ENCODE assay signal across 11 cellular contexts in the genomic region with DNA sequence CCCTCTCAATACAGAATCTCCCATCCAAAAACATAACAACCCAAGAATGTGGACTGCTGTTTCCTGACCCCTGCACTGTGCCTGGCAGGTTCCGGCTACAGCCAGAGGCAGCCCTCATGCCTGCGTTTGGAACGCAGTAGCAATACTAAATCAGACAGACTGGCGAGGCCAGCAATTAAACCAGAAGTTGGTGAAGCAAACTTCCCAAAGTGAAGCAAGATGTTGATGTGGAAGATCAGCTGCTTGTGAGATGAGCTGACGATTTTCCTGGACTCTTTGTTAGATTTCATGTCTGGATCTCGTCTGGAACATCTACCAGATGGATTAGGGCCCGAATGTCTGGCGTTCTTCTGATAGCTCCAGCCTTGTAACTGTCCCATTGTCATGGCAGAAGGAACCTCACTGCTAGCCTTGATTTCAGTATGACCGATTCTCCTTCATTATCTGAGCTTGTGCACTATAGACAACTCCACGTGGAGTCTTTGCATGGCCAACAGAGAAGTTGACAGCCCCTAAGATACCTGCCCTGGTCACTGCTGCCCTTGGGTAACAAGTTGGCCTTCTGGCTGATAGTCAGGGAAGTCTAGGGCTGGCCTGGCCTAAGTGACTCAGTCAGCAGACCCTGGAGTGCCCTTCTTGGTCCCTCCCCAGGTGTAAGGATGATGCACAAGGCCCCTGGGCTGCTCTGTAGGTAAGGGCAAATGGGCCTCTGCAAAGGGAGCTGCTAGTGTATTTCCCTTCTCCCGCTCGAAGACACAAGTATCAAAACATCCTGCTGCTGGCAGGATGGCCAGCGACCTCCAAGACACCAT.
"Had no signal": no experiment of that assay in that cellular context is flagged by ENCODE, and none has a peak within 500 bp of the region (broad histone marks: within the 10 kb centered on the region; RNA-seq: fewer than 3 reads in every experiment).

No MANE protein-coding gene starts in this region.

- H3K36me3 Mint-ChIP-seq: activated naive CD4-positive, alpha-beta T cell treated with anti-CD3 and anti-CD28 coated beads, Interleukin-2, amount 50 U/mL, for 72 hours; natural killer cell had no signal

- ATAC-seq: activated naive CD4-positive, alpha-beta T cell treated with anti-CD3 and anti-CD28 coated beads, Interleukin-2, amount 50 U/mL, for 72 hours; natural killer cell had no signal

- DNase-seq: activated CD4-positive, alpha-beta T cell treated with anti-CD3 and anti-CD28 coated beads, Interleukin-2, amount 50 U/mL, for 1 hour; amygdala; foreskin melanocyte; mammary epithelial cell; natural killer cell; SHP77 treated with DMSO at 0.1 percent for 48 hours; small intestine had no signal

- H3K9me3 Mint-ChIP-seq: activated naive CD4-positive, alpha-beta T cell treated with anti-CD3 and anti-CD28 coated beads, Interleukin-2, amount 50 U/mL, for 72 hours; activated T-helper 2 cell treated with anti-CD3 and anti-CD28 coated beads, Interferon-gamma antibody, Interleukin-2, Interleukin-4, amounts not matched to agents 10 μg/mL and 5 μg/mL and 100 μg/mL, durations not matched to agents 14 hours and 24 hours and 36 hours; natural killer cell; T-helper 2 cell treated with Interferon-gamma antibody and Interleukin-4, amounts not matched to agents 5 μg/mL and 100 μg/mL, for 36 hours; type B pancreatic cell had no signal

- H3K27ac Mint-ChIP-seq: activated naive CD4-positive, alpha-beta T cell treated with anti-CD3 and anti-CD28 coated beads, Interleukin-2, amount 50 U/mL, for 72 hours; activated T-helper 2 cell treated with anti-CD3 and anti-CD28 coated beads, Interferon-gamma antibody, Interleukin-2, Interleukin-4, amounts not matched to agents 10 μg/mL and 5 μg/mL and 100 μg/mL, durations not matched to agents 14 hours and 24 hours and 36 hours; natural killer cell; T-helper 2 cell treated with Interferon-gamma antibody and Interleukin-4, amounts not matched to agents 5 μg/mL and 100 μg/mL, for 36 hours; type B pancreatic cell had no signal

- H3K4me3 Mint-ChIP-seq: natural killer cell; T-helper 2 cell treated with Interferon-gamma antibody and Interleukin-4, amounts not matched to agents 5 μg/mL and 100 μg/mL, for 36 hours; type B pancreatic cell had no signal

- H3K4me1 Mint-ChIP-seq: natural killer cell had no signal

- H3K27me3 Mint-ChIP-seq: type B pancreatic cell had no signal
